ENCODE assay signal across 8 cellular contexts in genomic region chr2:50491541-50492114, GRCh38.
A peak's percentile ranks its signal among the peaks of the same experiment; 100 is the strongest.
DNase-seq lines count a peak whose midpoint lies in the region; ATAC-seq and TF ChIP-seq lines count a peak whose summit lies in the region.

No MANE protein-coding gene starts in this region.

- peak; percentile 25; the same call in 1 of the 2 replicates for TF ChIP-seq RAD21 in HCT116 (IDR thresholded peaks at IDR 0.05; ENCODE audit: low read depth)

- no peaks in the 10 kb centered on the region for H3K9me3 Mint-ChIP-seq in T-cell
- H3K9me3 Mint-ChIP-seq in progenitor cell of endocrine pancreas (ENCODE audit: low read depth), result no peaks in the 10 kb centered on the region

- H3K27me3 Mint-ChIP-seq in T-cell (peaks cover 3 to 5% of the 10 kb centered on the region in 2 donors), progenitor cell of endocrine pancreas (peaks cover 10% of the 10 kb centered on the region)

- no peaks in the 10 kb centered on the region for H3K79me2 ChIP-seq in HCT116 (ENCODE audit: insufficient read depth, low read length)

- H3K27ac Mint-ChIP-seq in T-cell (no peak overlapping the region), progenitor cell of endocrine pancreas (no peak overlapping the region)

- no peak overlapping the region for H3K27ac ChIP-seq in HCT116 (ENCODE audit: low read depth, low read length)

- H3K36me3 Mint-ChIP-seq in T-cell (no peaks in the 10 kb centered on the region), progenitor cell of endocrine pancreas (ENCODE audit: insufficient read depth) (no peaks in the 10 kb centered on the region)

- peak overlapping the region; percentile 65 for H2AFZ ChIP-seq in HCT116 (ENCODE audit: low read depth, low read length, poor library complexity, severe bottlenecking)

- H3K4me3 ChIP-seq in HCT116 (replicated peaks in 1 of 2; ENCODE audit: low read depth in 1 of 2, low read length in 2 of 2), result no peak overlapping the region
- H3K4me3 ChIP-seq in LNCaP clone FGC (ENCODE audit: low read depth, low read length), result no peak overlapping the region

- H3K36me3 ChIP-seq in HCT116 (ENCODE audit: control insufficient read depth in 1 of 2, insufficient read depth in 2 of 2, low read length in 2 of 2), result no peaks in the 10 kb centered on the region

- POLR2A ChIA-PET in GM10248 (lab: Yijun Ruan, JAX) (no interaction called here), HCT116 (lab: Charles Lee) (no interaction called here), T-cell (lab: Charles Lee) (no interaction called here)

- peaks cover 6 to 22% (median 12%) of the 10 kb centered on the region in 3 donors for H3K4me1 Mint-ChIP-seq in T-cell
- peaks cover 6% of the 10 kb centered on the region for H3K4me1 Mint-ChIP-seq in progenitor cell of endocrine pancreas (ENCODE audit: low read depth)

- H3K9me2 ChIP-seq in HCT116 (ENCODE audit: insufficient read depth), result no peaks in the 10 kb centered on the region

- CTCF ChIA-PET in GM10248 (lab: Yijun Ruan, JAX) (interaction anchor here (0.8 to 3.9 kb wide), 33 partner anchors 8 to 1547 kb away, joined by 3 to 29 read pairs (median 3); no protein-coding TSS in a partner anchor), HCT116 (lab: Charles Lee) (interaction anchor here (0.7 to 2.0 kb wide), 12 partner anchors 14 to 1891 kb away, joined by 3 to 7 read pairs (median 4); no protein-coding TSS in a partner anchor), T-cell (lab: Charles Lee) (interaction anchor here (0.9 to 3.0 kb wide), 5 partner anchors 22 to 1548 kb away, joined by 3 to 12 read pairs (median 3); no protein-coding TSS in a partner anchor)

- intact Hi-C loops in HCT116 (cut with micrococcal nuclease), result loop anchor here (1.0 kb wide), 2 partner anchors 1545 to 1890 kb away; no protein-coding TSS in a partner anchor

- no peak overlapping the region for H3K9ac ChIP-seq in HCT116 (ENCODE audit: low read length)

- no peak for TF ChIP-seq POLR2A in HCT116 (IDR thresholded peaks at IDR 0.05; ENCODE audit: borderline replicate concordance, extremely low read depth, insufficient read depth, insufficient read length)

- no peaks in the 10 kb centered on the region for H3K9me3 ChIP-seq in HCT116 (ENCODE audit: control insufficient read depth in 1 of 2, insufficient read depth in 1 of 2, low read depth in 1 of 2, low read length in 2 of 2)

- peak; percentile 35 for DNase-seq in AG08396 (ENCODE audit: low spot score)
- peak; percentile 32 for DNase-seq in GM10248 (ENCODE audit: extremely low spot score)
- DNase-seq in HCT116 (ENCODE audit: low read depth, low spot score), result peak; percentile 12
- DNase-seq in LNCaP clone FGC (ENCODE audit: low read depth), result no peak
- peak in 1 of 34 experiments; percentile 2 for DNase-seq in T-cell
- peak; percentile 5 for DNase-seq in germinal center (ENCODE audit: low spot score)
- no peak for DNase-seq in progenitor cell of endocrine pancreas (ENCODE audit: low spot score, unreplicated experiment)

- RAD21 ChIA-PET in HCT116 (lab: Charles Lee; ENCODE audit: low non-redundant PET in 1 of 2, low total read pairs in 2 of 2, uncharacterized antibody in 2 of 2, unreplicated experiment in 2 of 2), result no interaction called here

- no peaks in the 10 kb centered on the region for H3K27me3 ChIP-seq in HCT116 (ENCODE audit: insufficient read depth, low read length)

- BruUV-seq in HCT116 (replicated peaks; lab: Mats Ljungman, UMichigan), result no TSS peak

- H3K4me3 Mint-ChIP-seq in T-cell, result peak overlapping the region in 1 of 3 donors; percentile 24
- H3K4me3 Mint-ChIP-seq in progenitor cell of endocrine pancreas (ENCODE audit: low read depth), result no peak overlapping the region

- ATAC-seq in HCT116 (peak; percentile 79), T-cell (replicated peaks in 1 of 4) (peak in 3 of 4 experiments; percentile 49 to 58 (median 50)), GM21737 (IDR thresholded peaks at IDR 0.05; ENCODE audit: unreplicated experiment) (no peak)

- TF ChIP-seq CTCF in GM10248 (IDR thresholded peaks at IDR 0.05; ENCODE audit: control extremely low read depth, extremely low read depth, low read depth, missing control alignments), result peak; percentile 64
- TF ChIP-seq CTCF in HCT116 (IDR thresholded peaks at IDR 0.05 in 2 of 3, conservative IDR thresholded peaks at IDR 0.05 in 1 of 3; ENCODE audit: borderline replicate concordance in 1 of 3, insufficient read depth in 1 of 3, low read depth in 2 of 3, low read length in 2 of 3), result peak; percentile 21 to 67 (median 44); a peak in 4 of 6 replicates
- TF ChIP-seq CTCF in LNCaP clone FGC (IDR thresholded peaks at IDR 0.05; ENCODE audit: control insufficient read depth, extremely low read depth, insufficient read depth), result peak; percentile 49
- TF ChIP-seq CTCF in progenitor cell of endocrine pancreas (IDR thresholded peaks at IDR 0.05; ENCODE audit: unreplicated experiment), result peak; percentile 73

- H3K4me1 ChIP-seq in HCT116 (ENCODE audit: control insufficient read depth in 1 of 2, insufficient read depth in 2 of 2, low read length in 2 of 2), result no peaks in the 10 kb centered on the region

- H3K4me2 ChIP-seq in HCT116 (ENCODE audit: low read length), result no peak overlapping the region

- no peaks in the 10 kb centered on the region for H4K20me1 ChIP-seq in HCT116 (ENCODE audit: insufficient read depth)

TF ChIP-seq in HCT116, 20 proteins besides CTCF, POLR2A, EP300 and RAD21:
- TF ChIP-seq, protein P1, sequence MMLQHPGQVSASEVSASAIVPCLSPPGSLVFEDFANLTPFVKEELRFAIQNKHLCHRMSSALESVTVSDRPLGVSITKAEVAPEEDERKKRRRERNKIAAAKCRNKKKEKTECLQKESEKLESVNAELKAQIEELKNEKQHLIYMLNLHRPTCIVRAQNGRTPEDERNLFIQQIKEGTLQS (IDR thresholded peaks at IDR 0.05), result 0 out of 2 replicates have a peak, but pooled peaks have one; percentile 8
- no peak for TF ChIP-seq CBX3 (IDR thresholded peaks at IDR 0.05; ENCODE audit: low read depth)

Comparison
In these comparisons a context has a peak if more than half of its experiments do, and no peak if none do; other contexts are left out.
1. DNase-seq: peak in AG08396 (single experiment), GM10248 (single experiment), HCT116 (single experiment) and germinal center (single experiment); none in LNCaP clone FGC (single experiment) and progenitor cell of endocrine pancreas (single experiment).
2. Peak in every context shown above with its lines, with median percentiles within 50 percentile points of each other: CTCF ChIP-seq.